Comparison of ENCODE assay signal across 17 cellular contexts in the genomic region with DNA sequence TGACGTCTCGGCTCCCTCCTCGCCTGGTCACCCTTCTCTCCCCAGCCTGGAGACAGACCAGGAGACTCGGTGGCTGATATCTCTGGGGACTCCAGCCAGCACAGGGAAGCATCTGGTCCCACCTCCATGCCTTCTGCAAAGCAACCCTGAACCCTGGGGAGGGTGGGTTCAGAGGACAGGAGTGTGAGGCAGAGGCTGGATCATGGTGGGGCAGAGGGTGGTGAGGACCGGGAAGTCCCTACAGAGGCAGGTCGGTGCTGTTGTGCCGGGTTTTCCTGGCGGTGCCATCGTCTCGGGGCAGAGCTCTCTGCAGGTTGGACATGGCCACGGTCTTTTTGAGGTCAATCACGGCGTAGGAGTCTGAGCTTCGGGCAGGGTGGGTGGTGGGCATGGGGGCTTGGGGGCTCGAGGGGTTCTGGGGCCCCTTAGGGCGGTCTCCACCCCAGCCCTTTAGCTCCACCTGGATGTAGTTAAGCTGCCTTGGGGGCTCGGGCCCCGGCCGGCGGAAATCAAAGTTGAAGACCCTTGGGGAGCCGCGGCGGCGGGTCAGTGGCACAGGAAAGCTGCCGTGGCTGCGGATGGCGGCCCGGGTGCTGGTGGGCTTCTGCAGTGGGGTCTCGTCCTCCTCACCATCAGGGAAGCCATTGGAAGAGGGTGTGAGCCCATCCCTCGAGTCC. TPM values are rescaled to one million over a fixed set of nuclear protein-coding genes. Genes with fewer than 3 reads are reported as not detected.
A peak's percentile ranks its signal among the peaks of the same experiment; 100 is the strongest.
DNase-seq lines count a peak whose midpoint lies in the region; ATAC-seq and TF ChIP-seq lines count a peak whose summit lies in the region.
"Had no signal": no experiment of that assay in that cellular context is flagged by ENCODE, and none has a peak within 500 bp of the region (broad histone marks: within the 10 kb centered on the region; RNA-seq: fewer than 3 reads in every experiment).

No MANE protein-coding gene starts in this region.

- H4K20me1 ChIP-seq in osteoblast (ENCODE audit: insufficient read depth, low read length): peaks cover 5% of the 10 kb centered on the region

- DNase-seq in cardiac septum (ENCODE audit: low spot score) (peak; percentile 46), Right ventricle myocardium inferior (ENCODE audit: missing footprints) (no peak), chondrocyte (ENCODE audit: low spot score) (peak; percentile 85), osteoblast (ENCODE audit: insufficient read length, low spot score, missing footprints) (peak; percentile 34), GM19240 (ENCODE audit: insufficient read length, low spot score) (no peak)
- no peak for DNase-seq in activated T-helper 2 cell treated with anti-CD3 and anti-CD28 coated beads, Interferon-gamma antibody, Interleukin-2, Interleukin-4, amounts not matched to agents 10 μg/mL and 5 μg/mL and 100 μg/mL, durations not matched to agents 14 hours and 24 hours and 36 hours (ENCODE audit: low spot score)
- DNase-seq: Calu3; CD8-positive, alpha-beta T cell; DMS79 treated with DMSO at 0.1 percent for 48 hours; GF-D8; GM23248; HCEC 1CT had no signal

- no peaks in the 10 kb centered on the region for H3K9me3 Mint-ChIP-seq in chondrocyte (ENCODE audit: low read depth)
- no peaks in the 10 kb centered on the region for H3K9me3 Mint-ChIP-seq in activated T-helper 2 cell treated with anti-CD3 and anti-CD28 coated beads, Interferon-gamma antibody, Interleukin-2, Interleukin-4, amounts not matched to agents 10 μg/mL and 5 μg/mL and 100 μg/mL, durations not matched to agents 14 hours and 24 hours and 36 hours
- H3K9me3 Mint-ChIP-seq: CD8-positive, alpha-beta T cell had no signal

- ATAC-seq in Right ventricle myocardium inferior (no peak), GM19467 (IDR thresholded peaks at IDR 0.05; ENCODE audit: unreplicated experiment) (no peak)
- ATAC-seq: CD8-positive, alpha-beta T cell had no signal

- peaks cover 15% of the 10 kb centered on the region for H3K4me1 Mint-ChIP-seq in chondrocyte (ENCODE audit: low read depth)
- H3K4me1 Mint-ChIP-seq in activated T-helper 2 cell treated with anti-CD3 and anti-CD28 coated beads, Interferon-gamma antibody, Interleukin-2, Interleukin-4, amounts not matched to agents 10 μg/mL and 5 μg/mL and 100 μg/mL, durations not matched to agents 14 hours and 24 hours and 36 hours (ENCODE audit: low read depth): peaks cover 10% of the 10 kb centered on the region
- H3K4me1 Mint-ChIP-seq: B cell had no signal

- no peak overlapping the region for H3K4me3 ChIP-seq in osteoblast (ENCODE audit: insufficient read depth, low read length)
- H3K4me3 ChIP-seq: BLaER1 treated with 17β-estradiol and CSF1 and Interleukin-3, amounts not matched to agents 10 nM and 100 nM; GM23248 had no signal

- H2AFZ ChIP-seq in osteoblast (ENCODE audit: low read length): no peak overlapping the region
- H2AFZ ChIP-seq: GM23248 had no signal

- no peaks in the 10 kb centered on the region for H3K27me3 Mint-ChIP-seq in chondrocyte (ENCODE audit: low read depth)
- H3K27me3 Mint-ChIP-seq in activated T-helper 2 cell treated with anti-CD3 and anti-CD28 coated beads, Interferon-gamma antibody, Interleukin-2, Interleukin-4, amounts not matched to agents 10 μg/mL and 5 μg/mL and 100 μg/mL, durations not matched to agents 14 hours and 24 hours and 36 hours (ENCODE audit: low read depth): no peaks in the 10 kb centered on the region
- H3K27me3 Mint-ChIP-seq: B cell had no signal

- no peak overlapping the region for H3K4me3 Mint-ChIP-seq in chondrocyte (ENCODE audit: unreplicated experiment)
- H3K4me3 Mint-ChIP-seq in activated T-helper 2 cell treated with anti-CD3 and anti-CD28 coated beads, Interferon-gamma antibody, Interleukin-2, Interleukin-4, amounts not matched to agents 10 μg/mL and 5 μg/mL and 100 μg/mL, durations not matched to agents 14 hours and 24 hours and 36 hours (ENCODE audit: low read depth): no peak overlapping the region
- H3K4me3 Mint-ChIP-seq: B cell; CD8-positive, alpha-beta T cell had no signal

- intact Hi-C loops in cardiac septum (cut with DNase I) (no loop called here), Right ventricle myocardium inferior (cut with DNase I) (no loop called here)
- intact Hi-C loops in activated T-helper 2 cell treated with anti-CD3 and anti-CD28 coated beads, Interferon-gamma antibody, Interleukin-2, Interleukin-4, amounts not matched to agents 10 μg/mL and 5 μg/mL and 100 μg/mL, durations not matched to agents 14 hours and 24 hours and 36 hours (cut with micrococcal nuclease): loop anchor here (10.0 kb wide), 1 partner anchor 66 kb away; no protein-coding TSS in a partner anchor

- no peaks in the 10 kb centered on the region for H3K9me3 ChIP-seq in osteoblast (ENCODE audit: low read depth, low read length)
- H3K9me3 ChIP-seq: BLaER1 treated with 17β-estradiol and CSF1 and Interleukin-3, amounts not matched to agents 10 nM and 100 nM had no signal

- H3K36me3 Mint-ChIP-seq in chondrocyte (ENCODE audit: low read depth): peaks cover 24% of the 10 kb centered on the region
- peaks cover 18% of the 10 kb centered on the region for H3K36me3 Mint-ChIP-seq in activated T-helper 2 cell treated with anti-CD3 and anti-CD28 coated beads, Interferon-gamma antibody, Interleukin-2, Interleukin-4, amounts not matched to agents 10 μg/mL and 5 μg/mL and 100 μg/mL, durations not matched to agents 14 hours and 24 hours and 36 hours (ENCODE audit: low read depth)

- H3K4me1 ChIP-seq in osteoblast (ENCODE audit: insufficient read depth, low read length): peaks cover 6% of the 10 kb centered on the region

- H3K27ac ChIP-seq in osteoblast (ENCODE audit: low read depth, low read length): no peak overlapping the region
- H3K27ac ChIP-seq: BLaER1 treated with 17β-estradiol and CSF1 and Interleukin-3, amounts not matched to agents 10 nM and 100 nM; GM23248 had no signal

- peaks cover 34% of the 10 kb centered on the region for H3K36me3 ChIP-seq in osteoblast (ENCODE audit: insufficient read depth, low read length)

- H3K4me2 ChIP-seq in osteoblast (ENCODE audit: insufficient read depth, low read length): no peak overlapping the region
- H3K4me2 ChIP-seq: BLaER1 treated with 17β-estradiol and CSF1 and Interleukin-3, amounts not matched to agents 10 nM and 100 nM had no signal

- no peaks in the 10 kb centered on the region for H3K27me3 ChIP-seq in osteoblast (ENCODE audit: insufficient read depth, low read length)
- H3K27me3 ChIP-seq: BLaER1 treated with 17β-estradiol and CSF1 and Interleukin-3, amounts not matched to agents 10 nM and 100 nM had no signal

- H3K79me2 ChIP-seq in osteoblast (ENCODE audit: insufficient read depth, low read length): no peaks in the 10 kb centered on the region

- no peak for TF ChIP-seq CTCF in chondrocyte (IDR thresholded peaks at IDR 0.05)
- TF ChIP-seq CTCF in osteoblast (IDR thresholded peaks at IDR 0.05; ENCODE audit: extremely low read depth, low read depth, low read length): no peak

- H3K27ac Mint-ChIP-seq in chondrocyte (ENCODE audit: unreplicated experiment): no peak overlapping the region
- no peak overlapping the region for H3K27ac Mint-ChIP-seq in activated T-helper 2 cell treated with anti-CD3 and anti-CD28 coated beads, Interferon-gamma antibody, Interleukin-2, Interleukin-4, amounts not matched to agents 10 μg/mL and 5 μg/mL and 100 μg/mL, durations not matched to agents 14 hours and 24 hours and 36 hours
- H3K27ac Mint-ChIP-seq: B cell; CD8-positive, alpha-beta T cell had no signal

RNA-seq across cellular contexts. Expression of gene FRS3, which starts 9.2 kb away (rescaled TPM):
- total RNA-seq in cardiac septum (5.7 TPM), Right ventricle myocardium inferior (5.1 TPM), chondrocyte (3.0 to 3.8 TPM (median 3.3 TPM) in 3 replicates), osteoblast (1.5 and 1.8 TPM in 2 replicates)
- total RNA-seq in activated T-helper 2 cell treated with anti-CD3 and anti-CD28 coated beads, Interferon-gamma antibody, Interleukin-2, Interleukin-4, amounts not matched to agents 10 μg/mL and 5 μg/mL and 100 μg/mL, durations not matched to agents 14 hours and 24 hours and 36 hours: 4.7 and 5.8 TPM in 2 replicates

RNA-seq across cellular contexts. Expression of gene PRICKLE4, which starts 10.1 kb away (rescaled TPM):
- total RNA-seq in cardiac septum: 1.7 TPM
- total RNA-seq in Right ventricle myocardium inferior: 3.3 TPM
- 3.1 to 5.9 TPM (median 3.6 TPM) in 3 replicates for total RNA-seq in chondrocyte
- total RNA-seq in osteoblast: 0.59 TPM in 1 of 2 replicates, not detected in the other
- not detected in 2 replicates for total RNA-seq in activated T-helper 2 cell treated with anti-CD3 and anti-CD28 coated beads, Interferon-gamma antibody, Interleukin-2, Interleukin-4, amounts not matched to agents 10 μg/mL and 5 μg/mL and 100 μg/mL, durations not matched to agents 14 hours and 24 hours and 36 hours
- total RNA-seq: A172; B cell; CD8-positive, alpha-beta T cell; H4 had no signal

RNA-seq across cellular contexts. Expression of gene TOMM6, which starts 17.0 kb away (rescaled TPM):
- total RNA-seq in cardiac septum (127 TPM), Right ventricle myocardium inferior (226 TPM), chondrocyte (96.1 to 129 TPM (median 97.6 TPM) in 3 replicates), osteoblast (37.4 and 54.6 TPM in 2 replicates)
- 308 and 316 TPM in 2 replicates for total RNA-seq in activated T-helper 2 cell treated with anti-CD3 and anti-CD28 coated beads, Interferon-gamma antibody, Interleukin-2, Interleukin-4, amounts not matched to agents 10 μg/mL and 5 μg/mL and 100 μg/mL, durations not matched to agents 14 hours and 24 hours and 36 hours

RNA-seq across cellular contexts. Expression of gene PGC, which starts 23.3 kb away (rescaled TPM):
- total RNA-seq in cardiac septum: not detected
- total RNA-seq in Right ventricle myocardium inferior: not detected
- total RNA-seq in chondrocyte: not detected in 3 replicates
- not detected in 2 replicates for total RNA-seq in osteoblast
- total RNA-seq in activated T-helper 2 cell treated with anti-CD3 and anti-CD28 coated beads, Interferon-gamma antibody, Interleukin-2, Interleukin-4, amounts not matched to agents 10 μg/mL and 5 μg/mL and 100 μg/mL, durations not matched to agents 14 hours and 24 hours and 36 hours: not detected in 2 replicates
- total RNA-seq: A172; B cell; Calu3; CD8-positive, alpha-beta T cell; GM23248; H4 had no signal

RNA-seq across cellular contexts. Expression of gene TFEB, which starts 35.1 kb away (rescaled TPM):
- 45.6 TPM for total RNA-seq in cardiac septum
- total RNA-seq in Right ventricle myocardium inferior: 39.5 TPM
- 10.7 to 12.4 TPM (median 11.6 TPM) in 3 replicates for total RNA-seq in chondrocyte
- total RNA-seq in osteoblast: 5.1 and 5.6 TPM in 2 replicates
- 11.2 and 13.4 TPM in 2 replicates for total RNA-seq in activated T-helper 2 cell treated with anti-CD3 and anti-CD28 coated beads, Interferon-gamma antibody, Interleukin-2, Interleukin-4, amounts not matched to agents 10 μg/mL and 5 μg/mL and 100 μg/mL, durations not matched to agents 14 hours and 24 hours and 36 hours

Comparison
In these comparisons a context has a peak if more than half of its experiments do, and no peak if none do; other contexts are left out.
1. DNase-seq: peak in cardiac septum (single experiment), chondrocyte (single experiment) and osteoblast (single experiment); none in Right ventricle myocardium inferior (single experiment), activated T-helper 2 cell treated with anti-CD3 and anti-CD28 coated beads, Interferon-gamma antibody, Interleukin-2, Interleukin-4, amounts not matched to agents 10 μg/mL and 5 μg/mL and 100 μg/mL, durations not matched to agents 14 hours and 24 hours and 36 hours (single experiment) and GM19240 (single experiment).